ENCODE assay signal across 13 cellular contexts in genomic region chr5:14452685-14453084, GRCh38.
A peak's percentile ranks its signal among the peaks of the same experiment; 100 is the strongest.
DNase-seq lines count a peak whose midpoint lies in the region; ATAC-seq and TF ChIP-seq lines count a peak whose summit lies in the region.
"Had no signal": no experiment of that assay in that cellular context is flagged by ENCODE, and none has a peak within 500 bp of the region (broad histone marks: within the 10 kb centered on the region; RNA-seq: fewer than 3 reads in every experiment).

No MANE protein-coding gene starts in this region.

- CTCF ChIA-PET in Caco-2 (lab: Charles Lee) = no interaction called here

- BruUV-seq in Caco-2 (replicated peaks; lab: Mats Ljungman, UMichigan) = no TSS peak

- ATAC-seq in left ventricle myocardium superior (peak; percentile 2), HG03457 (IDR thresholded peaks at IDR 0.05; ENCODE audit: unreplicated experiment) (no peak)
- ATAC-seq: pancreas, PC-3 had no signal

- no peak overlapping the region for H3K27ac Mint-ChIP-seq in Caco-2 (ENCODE audit: unreplicated experiment)

- H2AFZ ChIP-seq in GM23248 = no peak overlapping the region

- H3K4me2 ChIP-seq in GM23248 (ENCODE audit: unreplicated experiment) = peak overlapping the region; percentile 54

- H3K27ac ChIP-seq in GM23248 (peak overlapping the region; percentile 99), skeletal muscle tissue (ENCODE audit: low read depth, low read length) (peak overlapping the region; percentile 32)
- H3K27ac ChIP-seq: pancreas had no signal

- DNase-seq in GM23248 (peak; percentile 54), adipocyte (ENCODE audit: low read depth) (peak; percentile 78), left ventricle myocardium superior (no peak), Caco-2 (no peak), anterior cingulate cortex (lab: John Stamatoyannopoulos, UW) (no peak), NCI-H2029 (lab: John Stamatoyannopoulos, UW) (no peak)
- DNase-seq: HCEC 1CT, NCI-H1048, pancreas, PC-3 had no signal

- TF ChIP-seq CTCF in Caco-2 (IDR thresholded peaks at IDR 0.05; ENCODE audit: insufficient read depth in 1 of 2, low read depth in 1 of 2, low read length in 1 of 2, severe bottlenecking in 1 of 2, unreplicated experiment in 1 of 2) = no peak

- H3K9me3 ChIP-seq in GM23248 (ENCODE audit: low read depth) (no peaks in the 10 kb centered on the region), adipocyte (ENCODE audit: control insufficient read depth, low read length) (no peaks in the 10 kb centered on the region), skeletal muscle tissue (ENCODE audit: control insufficient read depth in 3 of 3, low read length in 3 of 3) (no peaks in the 10 kb centered on the region), Caco-2 (no peaks in the 10 kb centered on the region)
- H3K9me3 ChIP-seq: pancreas had no signal

- H3K79me2 ChIP-seq in GM23248 (ENCODE audit: insufficient read depth) = peaks cover 80% of the 10 kb centered on the region

- in situ Hi-C loops in GM23248 (cut with MboI) = no loop called here

- peak overlapping the region; percentile 86 for H3K9ac ChIP-seq in GM23248
- H3K9ac ChIP-seq in adipocyte (ENCODE audit: low read length) = peak overlapping the region; percentile 48
- no peak overlapping the region for H3K9ac ChIP-seq in skeletal muscle tissue (ENCODE audit: low read depth in 1 of 3, low read length in 3 of 3)

- H3K9me2 ChIP-seq in GM23248 (ENCODE audit: insufficient read depth) = no peaks in the 10 kb centered on the region

- 3 to 7% methylated on average over 3 of the region's 3 CpGs for WGBS in GM23248 (ENCODE audit: low coverage in 1 of 2, low lambda C conversion rate in 2 of 2, missing lambda C conversion rate in 2 of 2), 2 experiments

- peaks cover 83% of the 10 kb centered on the region for H3F3A ChIP-seq in GM23248 (ENCODE audit: insufficient read depth)

- POLR2A ChIA-PET in Caco-2 (lab: Charles Lee) = no interaction called here

- no peak overlapping the region for H3K4me3 Mint-ChIP-seq in Caco-2 (ENCODE audit: unreplicated experiment)
- H3K4me3 Mint-ChIP-seq: CD14-positive monocyte had no signal

- H3K9me3 Mint-ChIP-seq in Caco-2 (ENCODE audit: unreplicated experiment) = no peaks in the 10 kb centered on the region

- peaks cover 42% of the 10 kb centered on the region for H3K36me3 ChIP-seq in GM23248 (ENCODE audit: low read depth)
- H3K36me3 ChIP-seq in adipocyte (ENCODE audit: control insufficient read depth, insufficient read depth, low read length, severe bottlenecking) = peaks cover 17% of the 10 kb centered on the region
- peaks cover 0 to 8% (median 7%) of the 10 kb centered on the region in 3 donors for H3K36me3 ChIP-seq in skeletal muscle tissue (ENCODE audit: control insufficient read depth in 3 of 3, insufficient read depth in 3 of 3, low read length in 3 of 3)
- H3K36me3 ChIP-seq in Caco-2 (ENCODE audit: control insufficient read depth, insufficient read depth, low read length) = 0 out of 2 replicates have a peak, but pooled peaks cover 2% of the 10 kb centered on the region
- H3K36me3 ChIP-seq: pancreas had no signal

- no peaks in the 10 kb centered on the region for H4K20me1 ChIP-seq in GM23248 (ENCODE audit: insufficient read depth)

- H3K4me1 Mint-ChIP-seq in Caco-2 (ENCODE audit: low read depth, unreplicated experiment) = peaks cover 4% of the 10 kb centered on the region
- H3K4me1 Mint-ChIP-seq: CD14-positive monocyte had no signal

- peaks cover 64% of the 10 kb centered on the region for H3K4me1 ChIP-seq in GM23248 (ENCODE audit: insufficient read depth)
- peaks cover 62% of the 10 kb centered on the region for H3K4me1 ChIP-seq in adipocyte (ENCODE audit: control insufficient read depth, insufficient read depth, low read length)
- peaks cover 36 to 44% (median 40%) of the 10 kb centered on the region in 3 donors for H3K4me1 ChIP-seq in skeletal muscle tissue (ENCODE audit: control insufficient read depth in 3 of 3, insufficient read depth in 3 of 3, low read length in 3 of 3)
- peaks cover 14% of the 10 kb centered on the region for H3K4me1 ChIP-seq in Caco-2

- H3K36me3 Mint-ChIP-seq in Caco-2 (ENCODE audit: insufficient read depth, unreplicated experiment) = peaks cover 31% of the 10 kb centered on the region

- no peaks in the 10 kb centered on the region for H3K27me3 Mint-ChIP-seq in Caco-2 (ENCODE audit: insufficient read depth, unreplicated experiment)

- intact Hi-C loops in left ventricle myocardium superior (cut with micrococcal nuclease) = no loop called here
- intact Hi-C loops in Caco-2 (cut with micrococcal nuclease; ENCODE audit: unreplicated experiment) = no loop called here

- H3K4me3 ChIP-seq in GM23248 = no peak overlapping the region
- H3K4me3 ChIP-seq in adipocyte (ENCODE audit: low read length) = no peak overlapping the region
- H3K4me3 ChIP-seq in skeletal muscle tissue (ENCODE audit: low read length in 3 of 3) = no peak overlapping the region
- no peak overlapping the region for H3K4me3 ChIP-seq in Caco-2 (ENCODE audit: low read depth, low read length)
- H3K4me3 ChIP-seq: pancreas had no signal

- no peaks in the 10 kb centered on the region for H3K27me3 ChIP-seq in GM23248 (replicated peaks; ENCODE audit: insufficient read depth)
- H3K27me3 ChIP-seq in adipocyte (replicated peaks; ENCODE audit: control insufficient read depth, insufficient read depth, low read length) = no peaks in the 10 kb centered on the region
- H3K27me3 ChIP-seq in skeletal muscle tissue (ENCODE audit: control insufficient read depth in 3 of 3, insufficient read depth in 3 of 3, low read length in 3 of 3) = no peaks in the 10 kb centered on the region
- no peaks in the 10 kb centered on the region for H3K27me3 ChIP-seq in Caco-2 (replicated peaks; ENCODE audit: control insufficient read depth, insufficient read depth, low read length)
- H3K27me3 ChIP-seq: pancreas had no signal

Comparison
In these comparisons a context has a peak if more than half of its experiments do, and no peak if none do; other contexts are left out.
1. DNase-seq: peak in GM23248 (single experiment) and adipocyte (single experiment); none in left ventricle myocardium superior (single experiment), Caco-2 (0 of 2), anterior cingulate cortex (0 of 58) and NCI-H2029 (single experiment).
2. H3K9ac ChIP-seq: peak in GM23248 (single experiment) and adipocyte (single experiment); none in skeletal muscle tissue (0 of 3).